ENCODE assay signal across 19 cellular contexts in the genomic region with DNA sequence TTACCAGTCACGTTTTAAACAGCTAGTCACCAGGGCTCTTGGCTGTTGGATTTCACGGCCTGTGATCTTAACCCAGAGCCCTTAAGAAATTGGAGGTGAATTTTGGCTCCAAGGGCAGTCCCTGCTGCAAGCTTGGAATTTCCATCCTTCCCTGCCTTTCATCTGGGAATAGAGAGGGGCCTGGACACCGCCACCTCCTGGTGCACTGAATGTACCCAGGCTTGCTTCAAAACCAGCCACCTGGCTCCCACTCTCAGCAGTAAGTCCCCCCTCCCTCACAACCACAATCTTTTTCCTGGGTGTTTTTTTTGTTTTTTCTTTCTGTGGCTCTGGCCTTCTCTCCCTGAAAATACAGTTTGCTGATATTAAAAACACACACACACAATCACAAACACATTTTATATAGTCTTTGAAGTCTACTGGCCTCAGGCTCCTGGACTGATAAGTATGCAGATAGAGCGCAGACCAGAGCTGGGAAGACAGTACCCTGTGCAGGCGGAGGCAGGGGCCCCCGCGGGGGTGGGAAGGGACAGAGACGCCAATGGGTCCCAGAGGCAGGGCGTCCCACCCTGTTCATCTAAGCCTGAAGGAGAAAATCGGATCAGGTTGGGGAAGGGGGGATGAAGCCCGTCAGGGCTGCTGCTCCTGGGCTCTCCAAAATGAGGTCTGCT.
A peak's percentile ranks its signal among the peaks of the same experiment; 100 is the strongest.
DNase-seq lines count a peak whose midpoint lies in the region; ATAC-seq and TF ChIP-seq lines count a peak whose summit lies in the region.
"Had no signal": no experiment of that assay in that cellular context is flagged by ENCODE, and none has a peak within 500 bp of the region (broad histone marks: within the 10 kb centered on the region; RNA-seq: fewer than 3 reads in every experiment).

No MANE protein-coding gene starts in this region.

- TF ChIP-seq CTCF in heart right ventricle (IDR thresholded peaks at IDR 0.05) (peak in 5 of 9 donors; percentile 5 to 25 (median 11)), HEK293 (tag by site-specific recombination; IDR thresholded peaks at IDR 0.05) (0 out of 2 replicates have a peak, but pooled peaks have one; percentile 35), endothelial cell (IDR thresholded peaks at IDR 0.05; ENCODE audit: unreplicated experiment) (no peak), type B pancreatic cell (conservative IDR thresholded peaks at IDR 0.05) (peak; percentile 21)

- 34 to 40% methylated on average over 11 of the region's 11 CpGs for WGBS in heart right ventricle, 2 donors

- no peaks in the 10 kb centered on the region for H3K36me3 ChIP-seq in heart right ventricle
- no peaks in the 10 kb centered on the region for H3K36me3 ChIP-seq in HEK293 (ENCODE audit: control insufficient read depth in 2 of 2, insufficient read depth in 1 of 2, low read length in 2 of 2)
- H3K36me3 ChIP-seq: adrenal gland, neutrophil, vagina had no signal

- H3K9me3 Mint-ChIP-seq in endothelial cell (ENCODE audit: unreplicated experiment) = no peaks in the 10 kb centered on the region
- no peaks in the 10 kb centered on the region for H3K9me3 Mint-ChIP-seq in type B pancreatic cell
- H3K9me3 Mint-ChIP-seq: T-cell had no signal

- intact Hi-C loops in heart right ventricle (cut with DNase I) (no loop called here), left cardiac atrium (cut with DNase I) (no loop called here)

- H3K4me1 ChIP-seq in heart right ventricle (no peaks in the 10 kb centered on the region), HEK293 (ENCODE audit: control insufficient read depth, insufficient read depth, low read length) (no peaks in the 10 kb centered on the region)
- H3K4me1 ChIP-seq: adrenal gland, vagina had no signal

- H3K27me3 Mint-ChIP-seq in endothelial cell (ENCODE audit: unreplicated experiment) (peaks cover 3% of the 10 kb centered on the region), type B pancreatic cell (peaks cover 36% of the 10 kb centered on the region)

- H3K36me3 Mint-ChIP-seq in endothelial cell (ENCODE audit: low read depth, unreplicated experiment) = no peaks in the 10 kb centered on the region
- no peaks in the 10 kb centered on the region for H3K36me3 Mint-ChIP-seq in type B pancreatic cell
- H3K36me3 Mint-ChIP-seq: T-cell had no signal

- peaks cover 0 to 69% (median 20%) of the 10 kb centered on the region in 7 donors for H3K27me3 ChIP-seq in heart right ventricle
- H3K27me3 ChIP-seq: adrenal gland, vagina had no signal

- H3K4me3 ChIP-seq in heart right ventricle (no peak overlapping the region), HEK293 (ENCODE audit: low read depth, low read length) (no peak overlapping the region)
- H3K4me3 ChIP-seq: adrenal gland, GM23248, vagina had no signal

- no peak for DNase-seq in heart right ventricle
- DNase-seq in left cardiac atrium = no peak
- peak; percentile 8 for DNase-seq in endothelial cell (ENCODE audit: low spot score)
- DNase-seq in type B pancreatic cell (ENCODE audit: extremely low spot score, unreplicated experiment) = no peak
- no peak for DNase-seq in stimulated activated naive CD8-positive, alpha-beta T cell treated with anti-CD3 and anti-CD28 coated beads, Interleukin-15, Interleukin-2, amounts not matched to agents 100 U/mL and 50 U/mL, for 24 hours
- no peak for DNase-seq in GF-D8 (lab: John Stamatoyannopoulos, UW)
- DNase-seq in NCI-H226 = no peak
- DNase-seq: activated gamma-delta T cell treated with Interleukin-2 at 50 U/mL for 16 hours, COR-L47, GM23248, NCI-H1436 treated with DMSO at 0.1 percent for 48 hours, NCI-H446, retina, T-cell had no signal

- H3K27ac Mint-ChIP-seq in endothelial cell (ENCODE audit: unreplicated experiment) (no peak overlapping the region), type B pancreatic cell (no peak overlapping the region)
- H3K27ac Mint-ChIP-seq: T-cell had no signal

- CTCF ChIA-PET in HEK293 (lab: Yijun Ruan, JAX) = interaction anchor here (0.6 to 1.2 kb wide), 10 partner anchors 9 to 380 kb away, joined by 3 to 6 read pairs (median 4); no protein-coding TSS in a partner anchor

- H3K9me3 ChIP-seq in heart right ventricle (no peaks in the 10 kb centered on the region), HEK293 (ENCODE audit: control insufficient read depth, insufficient read depth, low read depth, low read length) (no peaks in the 10 kb centered on the region)
- H3K9me3 ChIP-seq: adrenal gland, neutrophil, vagina had no signal

- POLR2A ChIA-PET in HEK293 (lab: Yijun Ruan, JAX) = no interaction called here

- ATAC-seq in heart right ventricle (no peak), left cardiac atrium (no peak)
- ATAC-seq in stimulated activated naive CD8-positive, alpha-beta T cell treated with anti-CD3 and anti-CD28 coated beads, Interleukin-15, Interleukin-2, amounts not matched to agents 100 U/mL and 50 U/mL, for 24 hours = no peak
- ATAC-seq: T-cell had no signal

- H3K4me1 Mint-ChIP-seq in endothelial cell (ENCODE audit: unreplicated experiment) (no peaks in the 10 kb centered on the region), type B pancreatic cell (ENCODE audit: unreplicated experiment) (no peaks in the 10 kb centered on the region)

- H3K4me3 Mint-ChIP-seq in endothelial cell (ENCODE audit: unreplicated experiment) = no peak overlapping the region
- no peak overlapping the region for H3K4me3 Mint-ChIP-seq in type B pancreatic cell
- H3K4me3 Mint-ChIP-seq: T-cell had no signal

- no peak overlapping the region for H3K27ac ChIP-seq in heart right ventricle
- no peak overlapping the region for H3K27ac ChIP-seq in HEK293 (ENCODE audit: extremely low read depth, low read depth, low read length)
- H3K27ac ChIP-seq: epithelial cell of prostate, GM23248, neutrophil, vagina had no signal

TF ChIP-seq in HEK293, 187 proteins besides CTCF, POLR2A, EP300 and RAD21:
- no peak for TF ChIP-seq SCRT1 (tag by site-specific recombination; IDR thresholded peaks at IDR 0.05; ENCODE audit: borderline replicate concordance)
- peak; percentile 38; the same call in 1 of the 2 replicates for TF ChIP-seq PRDM4 (tag by site-specific recombination; IDR thresholded peaks at IDR 0.05)
